In the genomic region with DNA sequence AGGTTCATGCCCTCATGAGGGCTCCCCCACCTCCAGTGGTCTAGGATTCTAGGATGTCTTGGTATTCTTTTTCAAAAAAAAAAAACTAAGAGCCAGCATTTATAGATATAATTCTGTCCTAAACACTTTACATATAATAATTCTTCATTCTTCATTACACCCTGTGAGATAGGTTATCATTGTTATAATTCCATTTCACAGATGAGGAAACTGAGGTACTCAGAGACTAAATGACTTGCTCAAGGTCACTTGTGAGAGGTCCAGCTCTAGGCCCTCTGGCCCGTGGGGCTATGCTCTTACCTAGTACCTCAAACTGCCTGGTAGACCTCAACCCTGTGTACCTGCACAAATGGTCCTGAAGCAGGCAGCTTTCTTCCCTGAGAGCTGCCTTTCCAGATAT, we compare ENCODE assay signal across 23 cellular contexts.
DNase-seq lines count a peak whose midpoint lies in the region; ATAC-seq and TF ChIP-seq lines count a peak whose summit lies in the region.
"Had no signal": no experiment of that assay in that cellular context is flagged by ENCODE, and none has a peak within 500 bp of the region (broad histone marks: within the 10 kb centered on the region; RNA-seq: fewer than 3 reads in every experiment).

No MANE protein-coding gene starts in this region.

- TF ChIP-seq CTCF in activated CD8-positive, alpha-beta T cell treated with anti-CD3 and anti-CD28 coated beads for 36 hours (IDR thresholded peaks at IDR 0.05): no peak
- TF ChIP-seq CTCF in activated B cell treated with CpG ODN at 0.5 μM for 24 hours (IDR thresholded peaks at IDR 0.05) (no peak), GM23338 (conservative IDR thresholded peaks at IDR 0.05; ENCODE audit: low read depth in 2 of 2) (no peak)

- no peaks in the 10 kb centered on the region for H3K79me2 ChIP-seq in GM23338 (replicated peaks; ENCODE audit: insufficient read depth)

- H3K4me1 ChIP-seq in mesenchymal stem cell (ENCODE audit: control insufficient read depth, insufficient read depth, low read depth, low read length) (no peaks in the 10 kb centered on the region), GM23338 (ENCODE audit: insufficient read depth) (no peaks in the 10 kb centered on the region)
- H3K4me1 ChIP-seq: SJSA1 had no signal

- H3K9me2 ChIP-seq in GM23338 (ENCODE audit: insufficient read depth): no peaks in the 10 kb centered on the region

- H3K9me3 Mint-ChIP-seq in activated CD8-positive, alpha-beta T cell treated with anti-CD3 and anti-CD28 coated beads, Interleukin-2, amount 10 ng/mL, durations not matched to agents 7 days and 5 days (ENCODE audit: insufficient read depth): no peaks in the 10 kb centered on the region
- no peaks in the 10 kb centered on the region for H3K9me3 Mint-ChIP-seq in activated CD8-positive, alpha-beta T cell treated with anti-CD3 and anti-CD28 coated beads for 36 hours
- H3K9me3 Mint-ChIP-seq in activated B cell treated with CpG ODN at 0.5 μM for 24 hours (no peaks in the 10 kb centered on the region), GM23338 (no peaks in the 10 kb centered on the region)

- H3K9ac ChIP-seq in mesenchymal stem cell (ENCODE audit: low read length): no peak overlapping the region
- H3K9ac ChIP-seq: GM23248 had no signal

- no peak overlapping the region for H2BK12ac ChIP-seq in mesenchymal stem cell (ENCODE audit: low read length in 2 of 2)

- no peaks in the 10 kb centered on the region for H3K9me3 ChIP-seq in mesenchymal stem cell (ENCODE audit: control insufficient read depth, low read length)
- H3K9me3 ChIP-seq: SJSA1 had no signal

- DNase-seq in activated CD8-positive, alpha-beta T cell treated with anti-CD3 and anti-CD28 coated beads, Interleukin-2, amount 10 ng/mL, durations not matched to agents 7 days and 5 days: no peak
- no peak for DNase-seq in activated CD8-positive, alpha-beta T cell treated with anti-CD3 and anti-CD28 coated beads for 36 hours
- DNase-seq in activated B cell treated with CpG ODN at 0.5 μM for 24 hours (no peak), mesenchymal stem cell (no peak), HCEC 1CT (no peak), dermis blood vessel endothelial cell (no peak), posterior vena cava (ENCODE audit: low spot score) (no peak), GM23338 (ENCODE audit: low spot score) (no peak)
- DNase-seq: AML-193, Calu3, DMS153, GM23248, Kasumi-1, NCI-H1417, NCI-H1694 treated with DMSO at 0.1 percent for 48 hours, NCI-H2081 treated with DMSO at 0.1 percent for 48 hours, NCI-H2171 treated with DMSO at 0.1 percent for 48 hours, NCI-H446, NCI-H526 treated with DMSO at 0.1 percent for 48 hours, OCI-M1 had no signal

- no peak overlapping the region for H3K18ac ChIP-seq in mesenchymal stem cell (ENCODE audit: low read depth in 1 of 2, low read length in 2 of 2)

- H3K27ac ChIP-seq in mesenchymal stem cell (ENCODE audit: low read length, poor library complexity, severe bottlenecking): no peak overlapping the region
- H3K27ac ChIP-seq in GM23338 (ENCODE audit: low read depth): no peak overlapping the region
- H3K27ac ChIP-seq: 22Rv1, GM23248, SJSA1 had no signal

- no peak overlapping the region for H2BK15ac ChIP-seq in mesenchymal stem cell (ENCODE audit: low read depth, poor library complexity, severe bottlenecking)

- WGBS in mesenchymal stem cell: 30% methylated on average over 1 of the region's 1 CpG

- no peak overlapping the region for H2BK5ac ChIP-seq in mesenchymal stem cell (ENCODE audit: low read depth, low read length, poor library complexity, severe bottlenecking)

- no peaks in the 10 kb centered on the region for H3K36me3 ChIP-seq in mesenchymal stem cell (ENCODE audit: control insufficient read depth in 1 of 2, insufficient read depth in 2 of 2, low read depth in 1 of 2, low read length in 2 of 2)
- H3K36me3 ChIP-seq in GM23338 (ENCODE audit: insufficient read depth): no peaks in the 10 kb centered on the region
- H3K36me3 ChIP-seq: SJSA1 had no signal

- no peak overlapping the region for H3K4ac ChIP-seq in mesenchymal stem cell (ENCODE audit: low read depth in 1 of 2, low read length in 2 of 2)

- H3K4me3 ChIP-seq in mesenchymal stem cell (ENCODE audit: insufficient read depth in 1 of 2, low read depth in 1 of 2, low read length in 2 of 2) (no peak overlapping the region), GM23338 (no peak overlapping the region)
- H3K4me3 ChIP-seq: GM23248, SJSA1 had no signal

- POLR2A ChIA-PET in activated CD8-positive, alpha-beta T cell treated with anti-CD3 and anti-CD28 coated beads, Interleukin-2, amount 10 ng/mL, durations not matched to agents 7 days and 5 days (lab: Charles Lee): no interaction called here
- POLR2A ChIA-PET in activated CD8-positive, alpha-beta T cell treated with anti-CD3 and anti-CD28 coated beads for 36 hours (lab: Charles Lee): no interaction called here
- POLR2A ChIA-PET in activated B cell treated with CpG ODN at 0.5 μM for 24 hours (lab: Charles Lee): interaction anchor here (0.7 to 1.6 kb wide), 2 partner anchors 110 to 204 kb away, joined by 3 to 5 read pairs; no protein-coding TSS in a partner anchor

- peak overlapping the region; percentile 47 for H3K27ac Mint-ChIP-seq in activated CD8-positive, alpha-beta T cell treated with anti-CD3 and anti-CD28 coated beads, Interleukin-2, amount 10 ng/mL, durations not matched to agents 7 days and 5 days
- no peak overlapping the region for H3K27ac Mint-ChIP-seq in activated CD8-positive, alpha-beta T cell treated with anti-CD3 and anti-CD28 coated beads for 36 hours
- H3K27ac Mint-ChIP-seq in activated B cell treated with CpG ODN at 0.5 μM for 24 hours: peak overlapping the region; percentile 72
- H3K27ac Mint-ChIP-seq in GM23338: no peak overlapping the region

- H3F3A ChIP-seq in GM23338 (replicated peaks; ENCODE audit: low read depth): no peaks in the 10 kb centered on the region

- no peak overlapping the region for H3K4me2 ChIP-seq in mesenchymal stem cell (ENCODE audit: low read length, poor library complexity, severe bottlenecking)
- H3K4me2 ChIP-seq in GM23338: no peak overlapping the region

- H3K36me3 Mint-ChIP-seq in activated CD8-positive, alpha-beta T cell treated with anti-CD3 and anti-CD28 coated beads, Interleukin-2, amount 10 ng/mL, durations not matched to agents 7 days and 5 days (ENCODE audit: low read depth): peaks cover 22% of the 10 kb centered on the region
- H3K36me3 Mint-ChIP-seq in activated CD8-positive, alpha-beta T cell treated with anti-CD3 and anti-CD28 coated beads for 36 hours (ENCODE audit: low read depth): peaks cover 21% of the 10 kb centered on the region
- peaks cover 32% of the 10 kb centered on the region for H3K36me3 Mint-ChIP-seq in activated B cell treated with CpG ODN at 0.5 μM for 24 hours (ENCODE audit: low read depth)
- H3K36me3 Mint-ChIP-seq in GM23338 (ENCODE audit: low read depth): no peaks in the 10 kb centered on the region

- H4K8ac ChIP-seq in mesenchymal stem cell (ENCODE audit: low read length): no peak overlapping the region

- CTCF ChIA-PET in activated CD8-positive, alpha-beta T cell treated with anti-CD3 and anti-CD28 coated beads, Interleukin-2, amount 10 ng/mL, durations not matched to agents 7 days and 5 days (lab: Charles Lee): interaction anchor here (1.3 to 13.2 kb wide), 3 partner anchors 91 to 203 kb away, joined by 4 to 341 read pairs (median 85); no protein-coding TSS in a partner anchor
- CTCF ChIA-PET in activated CD8-positive, alpha-beta T cell treated with anti-CD3 and anti-CD28 coated beads for 36 hours (lab: Charles Lee): interaction anchor here (0.6 to 21.4 kb wide), 6 partner anchors 8 to 497 kb away, joined by 3 to 312 read pairs (median 3); no protein-coding TSS in a partner anchor
- CTCF ChIA-PET in activated B cell treated with CpG ODN at 0.5 μM for 24 hours (lab: Charles Lee): interaction anchor here (2.4 to 10.1 kb wide), 2 partner anchors 28 to 203 kb away, joined by 8 to 325 read pairs; no protein-coding TSS in a partner anchor

- no peaks in the 10 kb centered on the region for H4K20me1 ChIP-seq in GM23338 (replicated peaks; ENCODE audit: insufficient read depth)

- H2AK5ac ChIP-seq in mesenchymal stem cell (ENCODE audit: low read length, severe bottlenecking): no peak overlapping the region

- H3K27me3 Mint-ChIP-seq in activated CD8-positive, alpha-beta T cell treated with anti-CD3 and anti-CD28 coated beads, Interleukin-2, amount 10 ng/mL, durations not matched to agents 7 days and 5 days (ENCODE audit: low read depth): no peaks in the 10 kb centered on the region
- no peaks in the 10 kb centered on the region for H3K27me3 Mint-ChIP-seq in activated CD8-positive, alpha-beta T cell treated with anti-CD3 and anti-CD28 coated beads for 36 hours
- H3K27me3 Mint-ChIP-seq in activated B cell treated with CpG ODN at 0.5 μM for 24 hours (no peaks in the 10 kb centered on the region), GM23338 (ENCODE audit: insufficient read depth, low read depth, poor library complexity) (no peaks in the 10 kb centered on the region)

- H2BK120ac ChIP-seq in mesenchymal stem cell (ENCODE audit: low read depth, low read length): no peak overlapping the region

- intact Hi-C loops in activated CD8-positive, alpha-beta T cell treated with anti-CD3 and anti-CD28 coated beads for 36 hours (cut with micrococcal nuclease): loop anchor here (10.0 kb wide), 1 partner anchor 53 kb away; no protein-coding TSS in a partner anchor
- intact Hi-C loops in activated B cell treated with CpG ODN at 0.5 μM for 24 hours (cut with micrococcal nuclease) (no loop called here), posterior vena cava (cut with DNase I) (no loop called here)

- H3K4me1 Mint-ChIP-seq in activated CD8-positive, alpha-beta T cell treated with anti-CD3 and anti-CD28 coated beads, Interleukin-2, amount 10 ng/mL, durations not matched to agents 7 days and 5 days (ENCODE audit: low read depth): peaks cover 42% of the 10 kb centered on the region
- peaks cover 40% of the 10 kb centered on the region for H3K4me1 Mint-ChIP-seq in activated CD8-positive, alpha-beta T cell treated with anti-CD3 and anti-CD28 coated beads for 36 hours (ENCODE audit: low read depth)
- H3K4me1 Mint-ChIP-seq in activated B cell treated with CpG ODN at 0.5 μM for 24 hours (peaks cover 93% of the 10 kb centered on the region), GM23338 (no peaks in the 10 kb centered on the region)

- H3K27me3 ChIP-seq in mesenchymal stem cell (ENCODE audit: control insufficient read depth in 1 of 2, insufficient read depth in 1 of 2, low read length in 2 of 2) (peaks cover 0 to 32% of the 10 kb centered on the region in 2 experiments), GM23338 (ENCODE audit: insufficient read depth) (no peaks in the 10 kb centered on the region)
- H3K27me3 ChIP-seq: SJSA1 had no signal

- H4K91ac ChIP-seq in mesenchymal stem cell (ENCODE audit: low read length): no peak overlapping the region

- no peak overlapping the region for H3K14ac ChIP-seq in mesenchymal stem cell (ENCODE audit: low read length in 2 of 2)

- H2AFZ ChIP-seq in mesenchymal stem cell (ENCODE audit: low read depth, low read length): peak overlapping the region; percentile 11
- H2AFZ ChIP-seq in GM23338: no peak overlapping the region
- H2AFZ ChIP-seq: GM23248 had no signal

- ATAC-seq in activated CD8-positive, alpha-beta T cell treated with anti-CD3 and anti-CD28 coated beads, Interleukin-2, amount 10 ng/mL, durations not matched to agents 7 days and 5 days: no peak
- no peak for ATAC-seq in activated CD8-positive, alpha-beta T cell treated with anti-CD3 and anti-CD28 coated beads for 36 hours
- ATAC-seq in activated B cell treated with CpG ODN at 0.5 μM for 24 hours (ENCODE audit: low read depth): no peak
- ATAC-seq in GM23338: no peak
- ATAC-seq: HCT116 had no signal

- no peak overlapping the region for H3K4me3 Mint-ChIP-seq in activated CD8-positive, alpha-beta T cell treated with anti-CD3 and anti-CD28 coated beads, Interleukin-2, amount 10 ng/mL, durations not matched to agents 7 days and 5 days
- no peak overlapping the region for H3K4me3 Mint-ChIP-seq in activated CD8-positive, alpha-beta T cell treated with anti-CD3 and anti-CD28 coated beads for 36 hours
- no peak overlapping the region for H3K4me3 Mint-ChIP-seq in activated B cell treated with CpG ODN at 0.5 μM for 24 hours
- no peak overlapping the region for H3K4me3 Mint-ChIP-seq in GM23338

- no peak overlapping the region for H3K23ac ChIP-seq in mesenchymal stem cell (ENCODE audit: low read length in 2 of 2)

- H3K79me1 ChIP-seq in mesenchymal stem cell (replicated peaks; ENCODE audit: low read length, poor library complexity, severe bottlenecking): no peaks in the 10 kb centered on the region

Comparison
In these comparisons a context has a peak if more than half of its experiments do, and no peak if none do; other contexts are left out.
1. H3K27ac Mint-ChIP-seq: peak in activated CD8-positive, alpha-beta T cell treated with anti-CD3 and anti-CD28 coated beads, Interleukin-2, amount 10 ng/mL, durations not matched to agents 7 days and 5 days (single experiment) and activated B cell treated with CpG ODN at 0.5 μM for 24 hours (single experiment); none in activated CD8-positive, alpha-beta T cell treated with anti-CD3 and anti-CD28 coated beads for 36 hours (single experiment) and GM23338 (single experiment).